In the genomic region with DNA sequence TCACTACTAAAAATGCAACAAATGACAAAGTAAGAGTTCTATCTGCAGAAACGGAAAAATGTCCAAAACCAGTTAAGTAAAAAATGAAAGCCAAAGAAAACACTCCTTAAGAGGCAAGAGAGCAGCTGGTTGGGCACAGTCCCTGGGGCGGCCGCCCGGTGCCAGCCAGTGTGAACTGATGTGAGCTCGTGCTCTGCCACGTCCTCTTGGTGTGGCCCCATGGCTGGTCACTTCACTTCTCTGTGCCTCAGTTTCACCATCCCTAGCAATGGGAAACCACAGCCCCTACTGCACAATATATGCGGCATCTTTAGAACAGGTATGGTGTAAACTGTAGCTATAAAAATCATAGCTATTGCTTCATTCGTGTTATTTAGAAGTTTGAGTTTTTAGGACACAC, we compare ENCODE assay signal across 10 cellular contexts. TPM values are rescaled to one million over a fixed set of nuclear protein-coding genes. Genes with fewer than 3 reads are reported as not detected.
DNase-seq lines count a peak whose midpoint lies in the region; ATAC-seq and TF ChIP-seq lines count a peak whose summit lies in the region.
"Had no signal": no experiment of that assay in that cellular context is flagged by ENCODE, and none has a peak within 500 bp of the region (broad histone marks: within the 10 kb centered on the region; RNA-seq: fewer than 3 reads in every experiment).

No MANE protein-coding gene starts in this region.

- no peak overlapping the region for H3K23ac ChIP-seq in trophoblast cell (ENCODE audit: low read length)

- H3K4me2 ChIP-seq in trophoblast cell (ENCODE audit: low read length), result no peak overlapping the region

- H3K18ac ChIP-seq in trophoblast cell (ENCODE audit: low read length), result no peak overlapping the region

- H3K27me3 Mint-ChIP-seq in CD4-positive, CD25-positive, alpha-beta regulatory T cell, result no peaks in the 10 kb centered on the region
- H3K27me3 Mint-ChIP-seq in IgD-negative memory B cell, result no peaks in the 10 kb centered on the region
- no peaks in the 10 kb centered on the region for H3K27me3 Mint-ChIP-seq in chondrocyte (ENCODE audit: low read depth)

- H3K79me2 ChIP-seq in trophoblast cell (ENCODE audit: control insufficient read depth, insufficient read depth, low read length, poor library complexity), result no peaks in the 10 kb centered on the region

- ATAC-seq in CD4-positive, CD25-positive, alpha-beta regulatory T cell (ENCODE audit: low read depth in 2 of 2), result no peak
- ATAC-seq: foreskin keratinocyte had no signal

- peak overlapping the region; percentile 75 for H3K4me3 ChIP-seq in CD4-positive, CD25-positive, alpha-beta regulatory T cell (ENCODE audit: low read depth, low read length)
- H3K4me3 ChIP-seq in trophoblast cell (ENCODE audit: low read depth, low read length), result no peak overlapping the region

- no peaks in the 10 kb centered on the region for H3K79me1 ChIP-seq in trophoblast cell (ENCODE audit: low read length)

- no peak overlapping the region for H3K4ac ChIP-seq in trophoblast cell (ENCODE audit: low read depth, low read length)

- DNase-seq in CD4-positive, CD25-positive, alpha-beta regulatory T cell, result no peak
- peak; percentile 61 for DNase-seq in chondrocyte (ENCODE audit: low spot score)
- DNase-seq in posterior vena cava (ENCODE audit: low spot score), result peak; percentile 74
- DNase-seq in trophoblast cell, result no peak
- no peak for DNase-seq in mesenteric fat pad (ENCODE audit: low spot score)
- no peak for DNase-seq in NCI-H2171 (lab: John Stamatoyannopoulos, UW)
- DNase-seq: COR-L47, foreskin keratinocyte, kidney had no signal

- H4K12ac ChIP-seq in trophoblast cell (ENCODE audit: low read depth, low read length), result no peak overlapping the region

- intact Hi-C loops in posterior vena cava (cut with DNase I), result no loop called here

- H3K9me3 ChIP-seq in CD4-positive, CD25-positive, alpha-beta regulatory T cell (ENCODE audit: control insufficient read depth in 2 of 2, low read length in 2 of 2), result no peaks in the 10 kb centered on the region
- no peaks in the 10 kb centered on the region for H3K9me3 ChIP-seq in trophoblast cell (ENCODE audit: insufficient read depth, low read depth, low read length)

- peaks cover 17 to 55% (median 32%) of the 10 kb centered on the region in 4 donors for H3K4me1 Mint-ChIP-seq in CD4-positive, CD25-positive, alpha-beta regulatory T cell
- H3K4me1 Mint-ChIP-seq in IgD-negative memory B cell (peaks cover 8 to 14% (median 10%) of the 10 kb centered on the region in 3 donors), chondrocyte (ENCODE audit: low read depth) (peaks cover 20% of the 10 kb centered on the region)

- H2BK12ac ChIP-seq in trophoblast cell (ENCODE audit: low read length), result no peak overlapping the region

- TF ChIP-seq CTCF in chondrocyte (IDR thresholded peaks at IDR 0.05), result no peak

- no peak overlapping the region for H3K14ac ChIP-seq in trophoblast cell (ENCODE audit: low read length)

- peaks cover 40% of the 10 kb centered on the region for H3K4me1 ChIP-seq in CD4-positive, CD25-positive, alpha-beta regulatory T cell (ENCODE audit: control insufficient read depth, insufficient read depth, low read length, poor library complexity, severe bottlenecking)
- H3K4me1 ChIP-seq in trophoblast cell (ENCODE audit: control insufficient read depth in 1 of 2, insufficient read depth in 2 of 2, low read length in 2 of 2), result peaks cover 6 to 11% of the 10 kb centered on the region in 2 experiments
- H3K4me1 ChIP-seq: foreskin keratinocyte had no signal

- peaks cover 0 to 1% (median 0%) of the 10 kb centered on the region in 7 donors for H3K9me3 Mint-ChIP-seq in CD4-positive, CD25-positive, alpha-beta regulatory T cell
- H3K9me3 Mint-ChIP-seq in IgD-negative memory B cell (no peaks in the 10 kb centered on the region), chondrocyte (ENCODE audit: low read depth) (no peaks in the 10 kb centered on the region)

- H3K9ac ChIP-seq in trophoblast cell (ENCODE audit: low read length), result no peak overlapping the region

- H3K27me3 ChIP-seq in CD4-positive, CD25-positive, alpha-beta regulatory T cell (ENCODE audit: control insufficient read depth, insufficient read depth, low read length), result no peaks in the 10 kb centered on the region
- no peaks in the 10 kb centered on the region for H3K27me3 ChIP-seq in trophoblast cell (ENCODE audit: insufficient read depth, low read length)
- H3K27me3 ChIP-seq: foreskin keratinocyte had no signal

- no peak overlapping the region for H2AK5ac ChIP-seq in trophoblast cell (ENCODE audit: low read length)

- no CpG with 5 or more reads among the region's 8 CpGs for WGBS in trophoblast cell (ENCODE audit: extremely low coverage, insufficient coverage, insufficient read length)

- no peak overlapping the region for H2BK120ac ChIP-seq in trophoblast cell (ENCODE audit: insufficient read depth, low read length, poor library complexity)

- peak overlapping the region; percentile 73 for H3K27ac ChIP-seq in CD4-positive, CD25-positive, alpha-beta regulatory T cell (ENCODE audit: insufficient read depth, low read length, poor library complexity, severe bottlenecking)
- H3K27ac ChIP-seq in trophoblast cell (ENCODE audit: low read depth, low read length), result no peak overlapping the region
- H3K27ac ChIP-seq: foreskin keratinocyte had no signal

- H4K8ac ChIP-seq in trophoblast cell (ENCODE audit: low read depth, low read length), result no peak overlapping the region

- H3K36me3 Mint-ChIP-seq in CD4-positive, CD25-positive, alpha-beta regulatory T cell, result peaks cover 57% of the 10 kb centered on the region
- peaks cover 9% of the 10 kb centered on the region for H3K36me3 Mint-ChIP-seq in IgD-negative memory B cell
- H3K36me3 Mint-ChIP-seq in chondrocyte (ENCODE audit: low read depth), result peaks cover 42% of the 10 kb centered on the region

- peak overlapping the region; percentile 91 to 97 (median 96) for H3K27ac Mint-ChIP-seq in CD4-positive, CD25-positive, alpha-beta regulatory T cell
- H3K27ac Mint-ChIP-seq in IgD-negative memory B cell (peak overlapping the region; percentile 70 to 93 (median 71)), chondrocyte (ENCODE audit: unreplicated experiment) (no peak overlapping the region)

- H3K36me3 ChIP-seq in CD4-positive, CD25-positive, alpha-beta regulatory T cell (ENCODE audit: control insufficient read depth, insufficient read depth, low read length), result peaks cover 76% of the 10 kb centered on the region
- H3K36me3 ChIP-seq in trophoblast cell (ENCODE audit: control insufficient read depth in 1 of 2, insufficient read depth in 2 of 2, low read length in 2 of 2), result peaks cover 55 to 72% of the 10 kb centered on the region in 2 experiments

- H4K91ac ChIP-seq in trophoblast cell (ENCODE audit: low read depth, low read length), result no peak overlapping the region

- no peak overlapping the region for H2AFZ ChIP-seq in trophoblast cell (ENCODE audit: insufficient read depth, low read length, poor library complexity)

- H3K4me3 Mint-ChIP-seq in CD4-positive, CD25-positive, alpha-beta regulatory T cell, result peak overlapping the region; percentile 60 to 80 (median 69)
- H3K4me3 Mint-ChIP-seq in IgD-negative memory B cell (peak overlapping the region in 3 of 4 donors; percentile 3 to 57 (median 53)), chondrocyte (ENCODE audit: unreplicated experiment) (no peak overlapping the region)

- no peak overlapping the region for H2BK5ac ChIP-seq in trophoblast cell (ENCODE audit: low read depth, low read length, poor library complexity)

RNA-seq across cellular contexts. Expression of gene USP36, which starts 21.2 kb away (rescaled TPM):
- 407 TPM for total RNA-seq in CD4-positive, CD25-positive, alpha-beta regulatory T cell
- 10 to 100 TPM; 19.6 to 22.2 (median 21.2) TPM for polyA plus RNA-seq in CD4-positive, CD25-positive, alpha-beta regulatory T cell
- 28.8 TPM for polyA plus RNA-seq in IgD-negative memory B cell
- 45.1 to 51.2 TPM (median 49.6 TPM) in 3 replicates for total RNA-seq in chondrocyte
- 10 to 100 TPM; 47.1 to 52.1 TPM for total RNA-seq in posterior vena cava
- polyA plus RNA-seq in trophoblast cell (2013), result 21.5 and 22.0 TPM in 2 replicates
- 93.9 TPM for total RNA-seq in mesenteric fat pad

RNA-seq across cellular contexts. Expression of gene CYTH1, which starts 37.3 kb away (rescaled TPM):
- 487 TPM for total RNA-seq in CD4-positive, CD25-positive, alpha-beta regulatory T cell
- polyA plus RNA-seq in CD4-positive, CD25-positive, alpha-beta regulatory T cell, result 100 to 1,000 TPM; 202 to 214 (median 206) TPM
- polyA plus RNA-seq in IgD-negative memory B cell, result 210 TPM
- total RNA-seq in chondrocyte, result 79.2 to 155 TPM (median 80.8 TPM) in 3 replicates
- 10 to 100 TPM; 27.0 to 42.9 TPM for total RNA-seq in posterior vena cava
- polyA plus RNA-seq in trophoblast cell (2013), result 16.7 and 17.1 TPM in 2 replicates
- 54.9 TPM for total RNA-seq in mesenteric fat pad

Comparison
In these comparisons a context has a peak if more than half of its experiments do, and no peak if none do; other contexts are left out.
1. DNase-seq: peak in chondrocyte (single experiment) and posterior vena cava (single experiment); none in CD4-positive, CD25-positive, alpha-beta regulatory T cell (0 of 3), trophoblast cell (0 of 2), mesenteric fat pad (single experiment) and NCI-H2171 (single experiment).